Comparison of ENCODE assay signal across 8 cellular contexts in genomic region chr17:37844158-37844976, GRCh38.
A peak's percentile ranks its signal among the peaks of the same experiment; 100 is the strongest.
DNase-seq lines count a peak whose midpoint lies in the region; ATAC-seq, FAIRE-seq and TF ChIP-seq lines count a peak whose summit lies in the region.

No MANE protein-coding gene starts in this region.

- no peak overlapping the region for H3K27ac ChIP-seq in ascending aorta

- TF ChIP-seq CTCF in GM06990 (IDR thresholded peaks at IDR 0.05; ENCODE audit: insufficient read depth, low read length, poor library complexity, severe bottlenecking) (peak; percentile 93), ascending aorta (IDR thresholded peaks at IDR 0.05) (peak; percentile 29 to 52 (median 50)), D721Med (IDR thresholded peaks at IDR 0.05; ENCODE audit: insufficient read depth, missing control alignments) (no peak)

- DNase-seq in GM06990 (ENCODE audit: extremely low read depth, insufficient read length): peak; percentile 72
- peak; percentile 4 for DNase-seq in T follicular helper cell (ENCODE audit: low read depth)
- DNase-seq in ascending aorta (ENCODE audit: low spot score in 2 of 2): peak; percentile 18 to 77
- DNase-seq in iPS-NIHi11 (ENCODE audit: low spot score): peak; percentile 91
- DNase-seq in stimulated activated CD4-positive, alpha-beta T cell treated with anti-CD3 and anti-CD28 coated beads, Interleukin-15, amount 100 ng/mL, for 48 hours (ENCODE audit: low read depth in 2 of 2): peak; percentile 33 to 46
- DNase-seq in NCI-H1417 treated with DMSO at 0.1 percent for 48 hours (lab: John Stamatoyannopoulos, UW): no peak
- DNase-seq in D721Med (ENCODE audit: insufficient read length, low spot score): no peak

- H3K4me3 ChIP-seq in GM06990 (replicated peaks; ENCODE audit: low read depth, low read length) (no peak overlapping the region), ascending aorta (no peak overlapping the region)

- H3K9me3 ChIP-seq in ascending aorta: no peaks in the 10 kb centered on the region

- peak; percentile 67 for ATAC-seq in HG02763 (IDR thresholded peaks at IDR 0.05; ENCODE audit: unreplicated experiment)

- H3K4me1 ChIP-seq in ascending aorta: no peaks in the 10 kb centered on the region

- no peak for FAIRE-seq in D721Med (lab: Jason Lieb, UNC)

- H3K27me3 ChIP-seq in GM06990 (replicated peaks; ENCODE audit: control insufficient read depth, insufficient read depth, low read length) (no peaks in the 10 kb centered on the region), ascending aorta (no peaks in the 10 kb centered on the region)

- intact Hi-C loops in ascending aorta (cut with DNase I): no loop called here

- H3K36me3 ChIP-seq in GM06990 (ENCODE audit: control insufficient read depth, insufficient read depth, low read length): no peaks in the 10 kb centered on the region
- H3K36me3 ChIP-seq in ascending aorta: no peaks in the 10 kb centered on the region

Comparison
In these comparisons a context has a peak if more than half of its experiments do, and no peak if none do; other contexts are left out.
1. DNase-seq: peak in GM06990 (single experiment), T follicular helper cell (single experiment), ascending aorta (2 of 2), iPS-NIHi11 (single experiment) and stimulated activated CD4-positive, alpha-beta T cell treated with anti-CD3 and anti-CD28 coated beads, Interleukin-15, amount 100 ng/mL, for 48 hours (2 of 2); none in NCI-H1417 treated with DMSO at 0.1 percent for 48 hours (single experiment) and D721Med (single experiment).